9 cellular contexts compared by ENCODE assay signal in the genomic region with DNA sequence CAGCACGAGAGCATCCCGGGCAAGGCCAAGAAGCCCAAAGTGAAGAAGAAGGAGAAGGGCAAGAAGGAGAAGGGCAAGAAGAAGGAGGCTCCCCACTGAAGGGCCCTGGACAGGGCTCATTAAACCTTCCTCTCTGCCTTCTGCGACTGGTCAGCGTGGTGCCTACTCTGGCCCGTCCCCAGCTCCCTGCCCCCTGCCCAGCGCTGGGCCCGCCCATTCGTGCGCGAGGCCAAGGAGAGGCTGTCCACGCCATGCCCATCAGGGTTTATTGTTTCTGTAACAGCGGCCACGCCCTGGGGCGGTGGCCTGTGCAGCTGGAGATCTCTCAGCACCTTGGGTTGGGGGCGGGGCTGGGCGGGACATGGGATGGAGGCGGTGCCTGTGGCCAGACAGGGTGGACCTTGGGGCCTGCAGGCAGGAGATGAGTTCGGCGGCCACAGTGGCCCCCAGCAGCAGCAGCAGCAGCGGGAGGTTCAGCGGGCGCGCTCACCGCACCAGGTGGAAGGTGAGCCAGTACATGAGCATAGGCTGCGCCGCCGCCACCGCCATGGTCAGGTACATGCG. TPM values are rescaled to one million over a fixed set of nuclear protein-coding genes. Genes with fewer than 3 reads are reported as not detected.
DNase-seq lines count a peak whose midpoint lies in the region; ATAC-seq and TF ChIP-seq lines count a peak whose summit lies in the region.
"Had no signal": no experiment of that assay in that cellular context is flagged by ENCODE, and none has a peak within 500 bp of the region (broad histone marks: within the 10 kb centered on the region; RNA-seq: fewer than 3 reads in every experiment).

No MANE protein-coding gene starts in this region.

- no peak overlapping the region for H3K9ac ChIP-seq in SK-N-SH

- intact Hi-C loops in body of pancreas (cut with DNase I) (no loop called here), left colon (cut with DNase I, micrococcal nuclease) (no loop called here), aorta (cut with DNase I) (no loop called here)

- POLR2A ChIA-PET in SK-N-SH (lab: Yijun Ruan, JAX) = no interaction called here

- no peak for TF ChIP-seq EP300 in SK-N-SH (IDR thresholded peaks at IDR 0.05; ENCODE audit: borderline replicate concordance in 1 of 2, low read depth in 1 of 2, low read length in 1 of 2)

- no peak for TF ChIP-seq RAD21 in SK-N-SH (IDR thresholded peaks at IDR 0.05; ENCODE audit: low read length)

- H3K27me3 ChIP-seq in SK-N-SH (ENCODE audit: insufficient read depth) (no peaks in the 10 kb centered on the region), body of pancreas (no peaks in the 10 kb centered on the region), aorta (ENCODE audit: control insufficient read depth in 1 of 2, insufficient read depth in 2 of 2, low read length in 1 of 2) (no peaks in the 10 kb centered on the region)

- TF ChIP-seq CTCF in SK-N-SH (IDR thresholded peaks at IDR 0.05) = no peak
- no peak for TF ChIP-seq CTCF in body of pancreas (IDR thresholded peaks at IDR 0.05)

- H3K9me3 ChIP-seq in SK-N-SH (no peaks in the 10 kb centered on the region), body of pancreas (no peaks in the 10 kb centered on the region), aorta (ENCODE audit: control insufficient read depth, low read length) (no peaks in the 10 kb centered on the region)

- H3K27ac ChIP-seq in SK-N-SH (ENCODE audit: low read depth in 2 of 2, low read length in 1 of 2) = no peak overlapping the region
- peak overlapping the region in 3 of 4 donors; percentile 5 to 50 (median 16) for H3K27ac ChIP-seq in body of pancreas
- no peak overlapping the region for H3K27ac ChIP-seq in aorta (ENCODE audit: low read depth in 1 of 2, low read length in 2 of 2)

- no peaks in the 10 kb centered on the region for H3K9me2 ChIP-seq in SK-N-SH

- H3K4me2 ChIP-seq in SK-N-SH = no peak overlapping the region

- TF ChIP-seq POLR2A in body of pancreas (IDR thresholded peaks at IDR 0.05) = peak; percentile 34 to 49 (median 39)

- peak; percentile 58 for DNase-seq in SK-N-SH
- peak; percentile 84 to 92 (median 91) for DNase-seq in body of pancreas
- peak; percentile 94 to 95 for DNase-seq in left colon
- DNase-seq in aorta = no peak
- DNase-seq in T-helper 9 cell = no peak
- DNase-seq in activated CD4-positive, alpha-beta T cell treated with anti-CD3 and anti-CD28 coated beads, Interleukin-2, amount 50 U/mL, for 1 hour = no peak
- DNase-seq: activated CD4-positive, alpha-beta T cell treated with anti-CD3 and anti-CD28 coated beads, Interleukin-2, amount 10 ng/mL, durations not matched to agents 7 days and 5 days had no signal

- H2AFZ ChIP-seq in SK-N-SH (ENCODE audit: low read depth) = no peak overlapping the region

- no peaks in the 10 kb centered on the region for H4K20me1 ChIP-seq in SK-N-SH (ENCODE audit: insufficient read depth)

- H3K4me1 ChIP-seq in SK-N-SH (ENCODE audit: control insufficient read depth in 1 of 2, insufficient read depth in 2 of 2, low read depth in 1 of 2, low read length in 1 of 2) = no peaks in the 10 kb centered on the region; a peak in 1 of 4 replicates
- H3K4me1 ChIP-seq in body of pancreas = peaks cover 25% of the 10 kb centered on the region
- no peaks in the 10 kb centered on the region for H3K4me1 ChIP-seq in aorta (ENCODE audit: control insufficient read depth in 1 of 2, insufficient read depth in 2 of 2, low read length in 2 of 2)

- CTCF ChIA-PET in SK-N-SH (lab: Yijun Ruan, JAX) = interaction anchor here (0.6 kb wide), 1 partner anchor 19 kb away, joined by 3 read pairs; no protein-coding TSS in a partner anchor

- H3F3A ChIP-seq in SK-N-SH (replicated peaks; ENCODE audit: insufficient read depth) = peaks cover 17% of the 10 kb centered on the region

- no peak for ATAC-seq in SK-N-SH treated with all-trans-retinoic acid at 6 μM for 48 hours
- peak; percentile 96 for ATAC-seq in body of pancreas
- peak; percentile 69 for ATAC-seq in left colon
- ATAC-seq in aorta (ENCODE audit: low FRiP score) = peak; percentile 58
- ATAC-seq in HG02610 (IDR thresholded peaks at IDR 0.05; ENCODE audit: unreplicated experiment) = no peak

- H3K79me2 ChIP-seq in SK-N-SH (ENCODE audit: insufficient read depth) = no peaks in the 10 kb centered on the region

- WGBS in SK-N-SH (ENCODE audit: low lambda C conversion rate) = 59% methylated on average over 21 of the region's 29 CpGs
- 31 to 63% methylated on average over 13 to 29 of the region's 29 CpGs for WGBS in body of pancreas, 2 donors
- WGBS in aorta, 2 donors = 77 to 79% methylated on average over 28 to 29 of the region's 29 CpGs

- H3K4me3 ChIP-seq in SK-N-SH (ENCODE audit: low read depth in 2 of 2, low read length in 1 of 2) (no peak overlapping the region), body of pancreas (no peak overlapping the region), aorta (ENCODE audit: low read length in 2 of 2) (no peak overlapping the region)

- H3K36me3 ChIP-seq in SK-N-SH (replicated peaks in 1 of 2; ENCODE audit: control insufficient read depth in 1 of 2, insufficient read depth in 2 of 2, low read length in 1 of 2) (peaks cover 0 to 6% of the 10 kb centered on the region in 2 experiments), body of pancreas (replicated peaks in 1 of 2; ENCODE audit: insufficient read depth in 1 of 2, low read depth in 2 of 2) (peaks cover 0 to 2% of the 10 kb centered on the region in 2 donors), aorta (ENCODE audit: control insufficient read depth in 1 of 2, insufficient read depth in 2 of 2, low read length in 1 of 2) (peaks cover 0 to 3% of the 10 kb centered on the region in 2 donors)

TF ChIP-seq in SK-N-SH, 30 proteins besides CTCF, POLR2A, EP300 and RAD21 (continues in another document):
- TF ChIP-seq EZH2phosphoT487 (IDR thresholded peaks at IDR 0.05; ENCODE audit: borderline replicate concordance, low read depth) = no peak
- TF ChIP-seq MXI1 (IDR thresholded peaks at IDR 0.05; ENCODE audit: low read depth, low read length) = no peak
- TF ChIP-seq, protein P1, sequence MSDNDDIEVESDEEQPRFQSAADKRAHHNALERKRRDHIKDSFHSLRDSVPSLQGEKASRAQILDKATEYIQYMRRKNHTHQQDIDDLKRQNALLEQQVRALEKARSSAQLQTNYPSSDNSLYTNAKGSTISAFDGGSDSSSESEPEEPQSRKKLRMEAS (IDR thresholded peaks at IDR 0.05; ENCODE audit: low read depth) = no peak
- TF ChIP-seq RXRA (IDR thresholded peaks at IDR 0.05; ENCODE audit: borderline replicate concordance, low read depth) = no peak
- no peak for TF ChIP-seq SMC3 (IDR thresholded peaks at IDR 0.05; ENCODE audit: low read depth, low read length)

TF ChIP-seq in SK-N-SH treated with all-trans-retinoic acid at 6 μM for 48 hours, 23 proteins besides CTCF, POLR2A, EP300 and RAD21:
- TF ChIP-seq CSDC2 (CRISPR knock-in tag; IDR thresholded peaks at IDR 0.05) = no peak
- TF ChIP-seq ZNF70 (CRISPR knock-in tag; IDR thresholded peaks at IDR 0.05) = no peak
- no peak for TF ChIP-seq ZNF8 (CRISPR knock-in tag; IDR thresholded peaks at IDR 0.05)
- TF ChIP-seq ZC3H10 (CRISPR knock-in tag; IDR thresholded peaks at IDR 0.05) = no peak
- TF ChIP-seq ZFP3 (CRISPR knock-in tag; IDR thresholded peaks at IDR 0.05) = no peak

RNA-seq across cellular contexts. Expression of gene C19orf33, which starts 0.9 kb away (rescaled TPM):
- not detected in 2 replicates for polyA plus RNA-seq in SK-N-SH (2012; rRNA removed)
- 0.13 TPM in 1 of 2 replicates, not detected in the other for polyA plus RNA-seq in SK-N-SH (2012; cell fraction: cytosol; rRNA removed)
- not detected in 2 replicates for polyA plus RNA-seq in SK-N-SH (2012; cell fraction: nucleus; rRNA removed)
- 1 to 10 TPM in 1 of 2 donors, not detected in 1; 2.6 TPM for total RNA-seq in body of pancreas
- 100 to 1,000 TPM; 276 to 333 TPM for total RNA-seq in left colon
- 1 to 10 TPM; 2.0 to 2.2 TPM for total RNA-seq in aorta
- 100 to 1,000 TPM in 1 of 2 donors, 10 to 100 TPM in 1; 22.7 to 259 TPM for polyA plus RNA-seq in aorta
- total RNA-seq: activated CD4-positive, alpha-beta T cell treated with anti-CD3 and anti-CD28 coated beads, Interleukin-2, amount 10 ng/mL, durations not matched to agents 7 days and 5 days had no signal

RNA-seq across cellular contexts. Expression of gene YIF1B, which starts 10.8 kb away (rescaled TPM):
- polyA plus RNA-seq in SK-N-SH (2012; rRNA removed) = 121 and 128 TPM in 2 replicates
- 44.6 and 79.2 TPM in 2 replicates for polyA plus RNA-seq in SK-N-SH (2012; cell fraction: cytosol; rRNA removed)
- polyA plus RNA-seq in SK-N-SH (2012; cell fraction: nucleus; rRNA removed) = 134 and 151 TPM in 2 replicates
- total RNA-seq in body of pancreas = 10 to 100 TPM in 1 of 2 donors, 1 to 10 TPM in 1; 8.2 to 22.3 TPM
- total RNA-seq in left colon = 10 to 100 TPM; 24.1 to 27.6 TPM
- total RNA-seq in aorta = 10 to 100 TPM; 19.5 to 25.8 TPM
- 10 to 100 TPM; 24.9 to 75.9 TPM for polyA plus RNA-seq in aorta

RNA-seq across cellular contexts. Expression of gene KCNK6, which starts 14.7 kb away (rescaled TPM):
- polyA plus RNA-seq in SK-N-SH (2012; rRNA removed) = 0.26 and 0.29 TPM in 2 replicates
- 0.21 and 0.27 TPM in 2 replicates for polyA plus RNA-seq in SK-N-SH (2012; cell fraction: cytosol; rRNA removed)
- 0.27 and 0.30 TPM in 2 replicates for polyA plus RNA-seq in SK-N-SH (2012; cell fraction: nucleus; rRNA removed)
- total RNA-seq in body of pancreas = 10 to 100 TPM in 1 of 2 donors, 1 to 10 TPM in 1; 8.6 to 13.8 TPM
- total RNA-seq in left colon = 10 to 100 TPM; 27.2 to 32.7 TPM
- total RNA-seq in aorta = 10 to 100 TPM; 13.1 to 18.7 TPM
- polyA plus RNA-seq in aorta = 10 to 100 TPM; 23.5 to 25.2 TPM

RNA-seq across cellular contexts. Expression of gene CATSPERG, which starts 30.7 kb away (rescaled TPM):
- polyA plus RNA-seq in SK-N-SH (2012; rRNA removed) = 2.0 and 2.1 TPM in 2 replicates
- 0.57 and 0.60 TPM in 2 replicates for polyA plus RNA-seq in SK-N-SH (2012; cell fraction: cytosol; rRNA removed)
- 10.1 and 11.7 TPM in 2 replicates for polyA plus RNA-seq in SK-N-SH (2012; cell fraction: nucleus; rRNA removed)
- 1 to 10 TPM in 1 of 2 donors, under 1 TPM in 1; 0.78 to 9.6 TPM for total RNA-seq in body of pancreas
- 1 to 10 TPM; 6.7 to 8.5 TPM for total RNA-seq in left colon
- 10 to 100 TPM in 1 of 2 donors, 1 to 10 TPM in 1; 6.9 to 10.7 TPM for total RNA-seq in aorta
- 1 to 10 TPM; 1.1 to 2.6 TPM for polyA plus RNA-seq in aorta

RNA-seq across cellular contexts. Expression of gene SPINT2, which starts 40.6 kb away (rescaled TPM):
- polyA plus RNA-seq in SK-N-SH (2012; rRNA removed) (1.0 TPM in 2 replicates), aorta (100 to 1,000 TPM; 238 to 292 TPM)
- 1.1 and 2.2 TPM in 2 replicates for polyA plus RNA-seq in SK-N-SH (2012; cell fraction: cytosol; rRNA removed)
- polyA plus RNA-seq in SK-N-SH (2012; cell fraction: nucleus; rRNA removed) = 0.87 and 1.3 TPM in 2 replicates
- total RNA-seq in body of pancreas (100 to 1,000 TPM; 266 to 305 TPM), left colon (100 to 1,000 TPM; 852 to 964 TPM), aorta (100 to 1,000 TPM; 146 to 155 TPM)

Comparison
In these comparisons a context has a peak if more than half of its experiments do, and no peak if none do; other contexts are left out.
1. DNase-seq: peak in SK-N-SH (single experiment), body of pancreas (4 of 4) and left colon (2 of 2); none in aorta (0 of 2), T-helper 9 cell (single experiment) and activated CD4-positive, alpha-beta T cell treated with anti-CD3 and anti-CD28 coated beads, Interleukin-2, amount 50 U/mL, for 1 hour (single experiment).
2. H3K27ac ChIP-seq: peak in body of pancreas (3 of 4); none in SK-N-SH (0 of 2) and aorta (0 of 2).
3. ATAC-seq: peak in body of pancreas (single experiment), left colon (single experiment) and aorta (single experiment); none in SK-N-SH treated with all-trans-retinoic acid at 6 μM for 48 hours (single experiment) and HG02610 (single experiment).
4. RNA of gene C19orf33, which starts 0.9 kb away (total RNA-seq): 276 to 333 TPM in left colon; 2.6 TPM in body of pancreas and 2.0 to 2.2 TPM in aorta; every median in the first group is over 10 times any median in the second.